ENCODE assay signal across 2 cellular contexts in the genomic region with DNA sequence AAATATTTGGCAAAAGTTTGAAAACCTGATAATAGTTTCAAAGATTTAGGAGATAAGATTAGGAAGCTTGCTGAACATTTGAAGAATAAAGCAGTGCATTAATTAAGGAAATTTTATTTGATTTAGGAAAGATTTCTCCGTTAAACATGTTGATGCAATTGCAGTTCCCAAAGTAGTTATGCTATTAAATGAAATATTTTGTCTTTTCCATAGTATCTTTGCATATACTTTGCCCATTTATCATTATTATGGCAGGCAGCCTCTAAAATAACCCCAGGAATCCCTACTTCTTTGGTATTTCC.
TF ChIP-seq lines count a peak whose summit lies in the region.

No MANE protein-coding gene starts in this region.

TF ChIP-seq in HepG2, 621 proteins besides CTCF, POLR2A, EP300 and RAD21:
- TF ChIP-seq POGZ (CRISPR knock-in tag; IDR thresholded peaks at IDR 0.05) (peak; percentile 7; the same call in 1 of the 2 replicates), FIP1L1 (IDR thresholded peaks at IDR 0.05; ENCODE audit: borderline replicate concordance, insufficient read depth, low read depth, low read length) (no peak), HDAC2 (CRISPR knock-in tag; IDR thresholded peaks at IDR 0.05) (peak; percentile 8; the same call in 1 of the 2 replicates), ARID5B (CRISPR knock-in tag; IDR thresholded peaks at IDR 0.05) (peak; percentile 63), MIXL1 (CRISPR knock-in tag; IDR thresholded peaks at IDR 0.05) (0 out of 2 replicates have a peak, but pooled peaks have one; percentile 8), TSC22D2 (CRISPR knock-in tag; IDR thresholded peaks at IDR 0.05; ENCODE audit: borderline replicate concordance) (0 out of 2 replicates have a peak, but pooled peaks have one; percentile 10), RBAK (CRISPR knock-in tag; IDR thresholded peaks at IDR 0.05) (no peak), PAF1 (CRISPR knock-in tag; IDR thresholded peaks at IDR 0.05) (no peak), SAP130 (CRISPR knock-in tag; IDR thresholded peaks at IDR 0.05; ENCODE audit: low read depth) (0 out of 2 replicates have a peak, but pooled peaks have one; percentile 6), ASH2L (IDR thresholded peaks at IDR 0.05; ENCODE audit: insufficient read length, low read depth, low read length) (peak; percentile 10), CHD2 (IDR thresholded peaks at IDR 0.05; ENCODE audit: low read depth, low read length) (no peak), PAXIP1 (CRISPR knock-in tag; conservative IDR thresholded peaks at IDR 0.05) (0 out of 2 replicates have a peak, but pooled peaks have one; percentile 4), TGIF2 (CRISPR knock-in tag; IDR thresholded peaks at IDR 0.05) (no peak), RXRB (CRISPR knock-in tag; IDR thresholded peaks at IDR 0.05; ENCODE audit: borderline replicate concordance) (0 out of 2 replicates have a peak, but pooled peaks have one; percentile 3), CREM (IDR thresholded peaks at IDR 0.05) (0 out of 2 replicates have a peak, but pooled peaks have one; percentile 42), CREM (CRISPR knock-in tag; IDR thresholded peaks at IDR 0.05) (no peak), SOX6 (IDR thresholded peaks at IDR 0.05) (no peak), SOX6 (CRISPR knock-in tag; IDR thresholded peaks at IDR 0.05) (peak; percentile 22; the same call in 1 of the 2 replicates), TCF7L2 (IDR thresholded peaks at IDR 0.05; ENCODE audit: low read depth, low read length) (peak; percentile 66)
- TF ChIP-seq, protein P1, sequence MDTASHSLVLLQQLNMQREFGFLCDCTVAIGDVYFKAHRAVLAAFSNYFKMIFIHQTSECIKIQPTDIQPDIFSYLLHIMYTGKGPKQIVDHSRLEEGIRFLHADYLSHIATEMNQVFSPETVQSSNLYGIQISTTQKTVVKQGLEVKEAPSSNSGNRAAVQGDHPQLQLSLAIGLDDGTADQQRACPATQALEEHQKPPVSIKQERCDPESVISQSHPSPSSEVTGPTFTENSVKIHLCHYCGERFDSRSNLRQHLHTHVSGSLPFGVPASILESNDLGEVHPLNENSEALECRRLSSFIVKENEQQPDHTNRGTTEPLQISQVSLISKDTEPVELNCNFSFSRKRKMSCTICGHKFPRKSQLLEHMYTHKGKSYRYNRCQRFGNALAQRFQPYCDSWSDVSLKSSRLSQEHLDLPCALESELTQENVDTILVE (CRISPR knock-in tag; IDR thresholded peaks at IDR 0.05), result peak; percentile 4; the same call in 1 of the 2 replicates

TF ChIP-seq in GM23338, 12 proteins besides CTCF, POLR2A, EP300 and RAD21:
- TF ChIP-seq, protein P2, sequence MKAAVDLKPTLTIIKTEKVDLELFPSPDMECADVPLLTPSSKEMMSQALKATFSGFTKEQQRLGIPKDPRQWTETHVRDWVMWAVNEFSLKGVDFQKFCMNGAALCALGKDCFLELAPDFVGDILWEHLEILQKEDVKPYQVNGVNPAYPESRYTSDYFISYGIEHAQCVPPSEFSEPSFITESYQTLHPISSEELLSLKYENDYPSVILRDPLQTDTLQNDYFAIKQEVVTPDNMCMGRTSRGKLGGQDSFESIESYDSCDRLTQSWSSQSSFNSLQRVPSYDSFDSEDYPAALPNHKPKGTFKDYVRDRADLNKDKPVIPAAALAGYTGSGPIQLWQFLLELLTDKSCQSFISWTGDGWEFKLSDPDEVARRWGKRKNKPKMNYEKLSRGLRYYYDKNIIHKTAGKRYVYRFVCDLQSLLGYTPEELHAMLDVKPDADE (IDR thresholded peaks at IDR 0.05), result no peak
- TF ChIP-seq NANOG (IDR thresholded peaks at IDR 0.05; ENCODE audit: borderline replicate concordance) (no peak), ZNF114 (CRISPR knock-in tag; IDR thresholded peaks at IDR 0.05) (no peak), REST (IDR thresholded peaks at IDR 0.05; ENCODE audit: unreplicated experiment) (no peak), EZH2 (IDR thresholded peaks at IDR 0.05; ENCODE audit: low read depth, unreplicated experiment) (no peak), CREB1 (CRISPR knock-in tag; IDR thresholded peaks at IDR 0.05; ENCODE audit: low read depth) (no peak), POLR2AphosphoS5 (IDR thresholded peaks at IDR 0.05; ENCODE audit: low read depth) (no peak), STAT1 (IDR thresholded peaks at IDR 0.05; ENCODE audit: unreplicated experiment) (no peak), JUNB (IDR thresholded peaks at IDR 0.05; ENCODE audit: unreplicated experiment) (no peak), ZNF331 (CRISPR knock-in tag; IDR thresholded peaks at IDR 0.05; ENCODE audit: low read depth) (no peak), EZH2phosphoT487 (IDR thresholded peaks at IDR 0.05; ENCODE audit: unreplicated experiment) (no peak)
- TF ChIP-seq, protein P3, sequence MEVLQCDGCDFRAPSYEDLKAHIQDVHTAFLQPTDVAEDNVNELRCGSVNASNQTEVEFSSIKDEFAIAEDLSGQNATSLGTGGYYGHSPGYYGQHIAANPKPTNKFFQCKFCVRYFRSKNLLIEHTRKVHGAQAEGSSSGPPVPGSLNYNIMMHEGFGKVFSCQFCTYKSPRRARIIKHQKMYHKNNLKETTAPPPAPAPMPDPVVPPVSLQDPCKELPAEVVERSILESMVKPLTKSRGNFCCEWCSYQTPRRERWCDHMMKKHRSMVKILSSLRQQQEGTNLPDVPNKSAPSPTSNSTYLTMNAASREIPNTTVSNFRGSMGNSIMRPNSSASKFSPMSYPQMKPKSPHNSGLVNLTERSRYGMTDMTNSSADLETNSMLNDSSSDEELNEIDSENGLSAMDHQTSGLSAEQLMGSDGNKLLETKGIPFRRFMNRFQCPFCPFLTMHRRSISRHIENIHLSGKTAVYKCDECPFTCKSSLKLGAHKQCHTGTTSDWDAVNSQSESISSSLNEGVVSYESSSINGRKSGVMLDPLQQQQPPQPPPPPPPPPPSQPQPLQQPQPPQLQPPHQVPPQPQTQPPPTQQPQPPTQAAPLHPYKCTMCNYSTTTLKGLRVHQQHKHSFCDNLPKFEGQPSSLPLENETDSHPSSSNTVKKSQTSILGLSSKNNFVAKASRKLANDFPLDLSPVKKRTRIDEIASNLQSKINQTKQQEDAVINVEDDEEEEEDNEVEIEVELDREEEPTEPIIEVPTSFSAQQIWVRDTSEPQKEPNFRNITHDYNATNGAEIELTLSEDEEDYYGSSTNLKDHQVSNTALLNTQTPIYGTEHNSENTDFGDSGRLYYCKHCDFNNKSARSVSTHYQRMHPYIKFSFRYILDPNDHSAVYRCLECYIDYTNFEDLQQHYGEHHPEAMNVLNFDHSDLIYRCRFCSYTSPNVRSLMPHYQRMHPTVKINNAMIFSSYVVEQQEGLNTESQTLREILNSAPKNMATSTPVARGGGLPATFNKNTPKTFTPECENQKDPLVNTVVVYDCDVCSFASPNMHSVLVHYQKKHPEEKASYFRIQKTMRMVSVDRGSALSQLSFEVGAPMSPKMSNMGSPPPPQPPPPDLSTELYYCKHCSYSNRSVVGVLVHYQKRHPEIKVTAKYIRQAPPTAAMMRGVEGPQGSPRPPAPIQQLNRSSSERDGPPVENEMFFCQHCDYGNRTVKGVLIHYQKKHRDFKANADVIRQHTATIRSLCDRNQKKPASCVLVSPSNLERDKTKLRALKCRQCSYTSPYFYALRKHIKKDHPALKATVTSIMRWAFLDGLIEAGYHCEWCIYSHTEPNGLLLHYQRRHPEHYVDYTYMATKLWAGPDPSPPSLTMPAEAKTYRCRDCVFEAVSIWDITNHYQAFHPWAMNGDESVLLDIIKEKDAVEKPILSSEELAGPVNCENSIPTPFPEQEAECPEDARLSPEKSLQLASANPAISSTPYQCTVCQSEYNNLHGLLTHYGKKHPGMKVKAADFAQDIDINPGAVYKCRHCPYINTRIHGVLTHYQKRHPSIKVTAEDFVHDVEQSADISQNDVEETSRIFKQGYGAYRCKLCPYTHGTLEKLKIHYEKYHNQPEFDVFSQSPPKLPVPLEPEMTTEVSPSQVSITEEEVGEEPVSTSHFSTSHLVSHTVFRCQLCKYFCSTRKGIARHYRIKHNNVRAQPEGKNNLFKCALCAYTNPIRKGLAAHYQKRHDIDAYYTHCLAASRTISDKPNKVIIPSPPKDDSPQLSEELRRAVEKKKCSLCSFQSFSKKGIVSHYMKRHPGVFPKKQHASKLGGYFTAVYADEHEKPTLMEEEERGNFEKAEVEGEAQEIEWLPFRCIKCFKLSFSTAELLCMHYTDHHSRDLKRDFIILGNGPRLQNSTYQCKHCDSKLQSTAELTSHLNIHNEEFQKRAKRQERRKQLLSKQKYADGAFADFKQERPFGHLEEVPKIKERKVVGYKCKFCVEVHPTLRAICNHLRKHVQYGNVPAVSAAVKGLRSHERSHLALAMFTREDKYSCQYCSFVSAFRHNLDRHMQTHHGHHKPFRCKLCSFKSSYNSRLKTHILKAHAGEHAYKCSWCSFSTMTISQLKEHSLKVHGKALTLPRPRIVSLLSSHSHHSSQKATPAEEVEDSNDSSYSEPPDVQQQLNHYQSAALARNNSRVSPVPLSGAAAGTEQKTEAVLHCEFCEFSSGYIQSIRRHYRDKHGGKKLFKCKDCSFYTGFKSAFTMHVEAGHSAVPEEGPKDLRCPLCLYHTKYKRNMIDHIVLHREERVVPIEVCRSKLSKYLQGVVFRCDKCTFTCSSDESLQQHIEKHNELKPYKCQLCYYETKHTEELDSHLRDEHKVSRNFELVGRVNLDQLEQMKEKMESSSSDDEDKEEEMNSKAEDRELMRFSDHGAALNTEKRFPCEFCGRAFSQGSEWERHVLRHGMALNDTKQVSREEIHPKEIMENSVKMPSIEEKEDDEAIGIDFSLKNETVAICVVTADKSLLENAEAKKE (CRISPR knock-in tag; IDR thresholded peaks at IDR 0.05), result no peak
TF ChIP-seq in GM23338: peak in this region for 0.
